In the genomic region with DNA sequence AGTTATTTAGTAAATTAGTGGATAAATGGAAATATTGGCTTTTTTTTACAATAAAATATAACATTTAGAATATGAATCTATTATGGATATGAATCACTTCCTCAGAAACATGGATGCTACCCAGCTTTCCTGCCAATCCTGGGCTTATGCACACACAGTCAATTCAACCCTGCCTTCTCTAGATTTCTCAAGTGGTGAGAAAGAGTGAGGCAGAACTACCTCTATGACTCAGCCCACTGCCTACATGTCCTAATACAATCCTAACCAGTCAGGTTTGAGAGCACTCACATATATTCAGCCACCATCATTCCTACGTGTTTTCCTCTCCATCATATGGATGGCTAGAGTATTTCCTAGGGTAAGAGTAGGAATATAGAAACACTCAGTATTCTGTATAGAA, we compare ENCODE assay signal across 10 cellular contexts.
DNase-seq lines count a peak whose midpoint lies in the region; ATAC-seq, FAIRE-seq and TF ChIP-seq lines count a peak whose summit lies in the region.
"Had no signal": no experiment of that assay in that cellular context is flagged by ENCODE, and none has a peak within 500 bp of the region (broad histone marks: within the 10 kb centered on the region; RNA-seq: fewer than 3 reads in every experiment).

No MANE protein-coding gene starts in this region.

- no peak for FAIRE-seq in RCC 7860 (lab: Jason Lieb, UNC)

- H3K4me3 ChIP-seq in fibroblast of mammary gland (ENCODE audit: control insufficient read depth, low read depth, low read length) = no peak overlapping the region

- DNase-seq in HT1080 (ENCODE audit: low read depth) (peak; percentile 74), fibroblast of mammary gland (ENCODE audit: low read depth) (peak; percentile 59), hypothalamus (lab: John Stamatoyannopoulos, UW) (no peak), NCI-H748 (lab: John Stamatoyannopoulos, UW; ENCODE audit: unreplicated experiment) (no peak), RCC 7860 (ENCODE audit: low spot score) (no peak)
- no peak for DNase-seq in stimulated activated naive CD4-positive, alpha-beta T cell treated with Interleukin-2 at 50 U/mL for 16 hours (lab: John Stamatoyannopoulos, UW)
- DNase-seq: CD4-positive, alpha-beta T cell; NCI-H510A treated with DMSO at 0.1 percent for 48 hours had no signal

- peak; percentile 59 for ATAC-seq in GM18517 (IDR thresholded peaks at IDR 0.05; ENCODE audit: unreplicated experiment)
- peak; percentile 64 for ATAC-seq in HG02610 (IDR thresholded peaks at IDR 0.05; ENCODE audit: unreplicated experiment)

- no peak for TF ChIP-seq CTCF in fibroblast of mammary gland (conservative IDR thresholded peaks at IDR 0.05; ENCODE audit: control insufficient read depth, insufficient read depth, low read depth, low read length)

Comparison
In these comparisons a context has a peak if more than half of its experiments do, and no peak if none do; other contexts are left out.
1. DNase-seq: peak in HT1080 (single experiment) and fibroblast of mammary gland (single experiment); none in hypothalamus (0 of 51), NCI-H748 (single experiment), RCC 7860 (single experiment) and stimulated activated naive CD4-positive, alpha-beta T cell treated with Interleukin-2 at 50 U/mL for 16 hours (single experiment).